Comparison of ENCODE assay signal across 9 cellular contexts in the genomic region with DNA sequence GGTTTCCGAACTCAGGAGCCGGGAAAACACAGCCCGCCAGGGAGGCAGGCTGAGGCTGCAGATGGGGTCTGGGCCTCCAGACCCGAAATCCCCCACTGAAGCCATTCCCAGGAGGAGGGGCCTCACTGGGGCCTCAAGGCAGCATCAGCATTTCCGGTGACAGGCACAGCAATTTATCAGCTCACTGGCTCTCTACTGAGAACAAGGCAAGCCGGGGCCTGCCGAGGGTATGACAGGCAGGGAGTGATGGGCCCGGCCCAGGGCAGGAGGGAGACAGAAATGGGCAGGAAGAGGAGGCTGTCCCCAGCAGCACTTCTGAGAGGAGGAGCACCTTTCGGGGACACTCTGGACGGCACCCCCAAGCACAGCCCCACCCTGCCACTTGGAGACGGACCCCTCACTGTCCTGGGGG. TPM values are rescaled to one million over a fixed set of nuclear protein-coding genes. Genes with fewer than 3 reads are reported as not detected.
DNase-seq lines count a peak whose midpoint lies in the region; ATAC-seq, FAIRE-seq and TF ChIP-seq lines count a peak whose summit lies in the region.
"Had no signal": no experiment of that assay in that cellular context is flagged by ENCODE, and none has a peak within 500 bp of the region (broad histone marks: within the 10 kb centered on the region; RNA-seq: fewer than 3 reads in every experiment).

No MANE protein-coding gene starts in this region.

- peak; percentile 44 for DNase-seq in left cardiac atrium
- DNase-seq in right atrium auricular region (ENCODE audit: low spot score) = no peak
- DNase-seq in NCI-H526 treated with DMSO at 0.1 percent for 48 hours (lab: John Stamatoyannopoulos, UW) = peak; percentile 26
- DNase-seq in iPS-NIHi7 (ENCODE audit: extremely low spot score) = peak; percentile 55
- DNase-seq in vagina (ENCODE audit: extremely low spot score in 2 of 2) = no peak
- no peak for DNase-seq in H54 (ENCODE audit: insufficient read length, low spot score)
- no peak for DNase-seq in hepatic stellate cell (ENCODE audit: low spot score)
- DNase-seq: dorsolateral prefrontal cortex had no signal

- intact Hi-C loops in left cardiac atrium (cut with DNase I) = no loop called here
- intact Hi-C loops in vagina (cut with DNase I) = no loop called here

- H3K27ac ChIP-seq in right atrium auricular region = no peak overlapping the region
- peak overlapping the region; percentile 86 for H3K27ac ChIP-seq in vagina
- H3K27ac ChIP-seq: dorsolateral prefrontal cortex had no signal

- ATAC-seq in left cardiac atrium (peak in 1 of 2 donors; percentile 19), GM19324 (IDR thresholded peaks at IDR 0.05; ENCODE audit: low FRiP score, unreplicated experiment) (no peak)

- H3K27me3 ChIP-seq in right atrium auricular region (no peaks in the 10 kb centered on the region), vagina (no peaks in the 10 kb centered on the region)
- H3K27me3 ChIP-seq: dorsolateral prefrontal cortex had no signal

- H3K9me3 ChIP-seq in right atrium auricular region (no peaks in the 10 kb centered on the region), vagina (no peaks in the 10 kb centered on the region)

- no peaks in the 10 kb centered on the region for H3K4me1 ChIP-seq in right atrium auricular region
- peaks cover 81% of the 10 kb centered on the region for H3K4me1 ChIP-seq in vagina

- no peaks in the 10 kb centered on the region for H3K36me3 ChIP-seq in right atrium auricular region
- no peaks in the 10 kb centered on the region for H3K36me3 ChIP-seq in vagina

- no peak for TF ChIP-seq CTCF in right atrium auricular region (IDR thresholded peaks at IDR 0.05)
- no peak for TF ChIP-seq CTCF in vagina (IDR thresholded peaks at IDR 0.05)

- TF ChIP-seq POLR2A in vagina (IDR thresholded peaks at IDR 0.05) = no peak
- no peak for TF ChIP-seq POLR2A in H54 (IDR thresholded peaks at IDR 0.05; ENCODE audit: low read depth, low read length)

- no peak overlapping the region for H3K4me3 ChIP-seq in right atrium auricular region
- peak overlapping the region in 1 of 2 donors; percentile 7 for H3K4me3 ChIP-seq in vagina
- H3K4me3 ChIP-seq: dorsolateral prefrontal cortex had no signal

- FAIRE-seq in H54 (lab: Jason Lieb, UNC) = no peak

RNA-seq across cellular contexts. Expression of gene SDC1, which starts 12.5 kb away (rescaled TPM):
- total RNA-seq in left cardiac atrium = under 1 TPM; 0.21 to 0.50 TPM
- total RNA-seq in right atrium auricular region = under 1 TPM in 1 of 2 donors, not detected in 1; 0.24 TPM
- 184 TPM for total RNA-seq in vagina

Comparison
In these comparisons a context has a peak if more than half of its experiments do, and no peak if none do; other contexts are left out.
1. DNase-seq: peak in left cardiac atrium (single experiment), NCI-H526 treated with DMSO at 0.1 percent for 48 hours (single experiment) and iPS-NIHi7 (single experiment); none in right atrium auricular region (single experiment), vagina (0 of 2), H54 (single experiment) and hepatic stellate cell (single experiment).
2. RNA of gene SDC1, which starts 12.5 kb away (total RNA-seq): 184 TPM in vagina (single experiment); 0.21 to 0.50 TPM in left cardiac atrium and 0.24 TPM in right atrium auricular region; every median in the first group is over 100 times any median in the second.